Comparison of ENCODE assay signal across 19 cellular contexts in genomic region chr2:181682026-181682789, GRCh38. TPM values are rescaled to one million over a fixed set of nuclear protein-coding genes. Genes with fewer than 3 reads are reported as not detected.
DNase-seq lines count a peak whose midpoint lies in the region; TF ChIP-seq lines count a peak whose summit lies in the region.
"Had no signal": no experiment of that assay in that cellular context is flagged by ENCODE, and none has a peak within 500 bp of the region (broad histone marks: within the 10 kb centered on the region; RNA-seq: fewer than 3 reads in every experiment).

No MANE protein-coding gene starts in this region.

- TF ChIP-seq CTCF in osteocyte (IDR thresholded peaks at IDR 0.05) (no peak), vagina (IDR thresholded peaks at IDR 0.05) (no peak), testis (IDR thresholded peaks at IDR 0.05) (no peak)

- H3K27me3 ChIP-seq in endocrine pancreas (ENCODE audit: control insufficient read depth, insufficient read depth, low read length), result no peaks in the 10 kb centered on the region
- peaks cover 22% of the 10 kb centered on the region for H3K27me3 ChIP-seq in vagina
- H3K27me3 ChIP-seq in testis, result no peaks in the 10 kb centered on the region

- WGBS in testis, 2 donors, result 6% methylated on average over 20 to 24 of the region's 24 CpGs

- peaks cover 13% of the 10 kb centered on the region for H3K36me3 ChIP-seq in endocrine pancreas (ENCODE audit: control insufficient read depth, insufficient read depth, low read length)
- H3K36me3 ChIP-seq in vagina, result no peaks in the 10 kb centered on the region
- H3K36me3 ChIP-seq in testis (ENCODE audit: low read depth, missing control alignments), result no peaks in the 10 kb centered on the region
- H3K36me3 ChIP-seq: esophagus muscularis mucosa, heart right ventricle had no signal

- H3K4me1 ChIP-seq in endocrine pancreas (ENCODE audit: control insufficient read depth, insufficient read depth, low read length) (peaks cover 4% of the 10 kb centered on the region), vagina (peaks cover 29% of the 10 kb centered on the region), testis (peaks cover 9% of the 10 kb centered on the region)
- H3K4me1 ChIP-seq: psoas muscle had no signal

- H3K27ac Mint-ChIP-seq in IgD-negative memory B cell, result peak overlapping the region; percentile 68 to 89 (median 87)
- no peak overlapping the region for H3K27ac Mint-ChIP-seq in osteocyte (ENCODE audit: unreplicated experiment)

- H3K27me3 Mint-ChIP-seq in IgD-negative memory B cell, result peaks cover 79% of the 10 kb centered on the region
- peaks cover 91% of the 10 kb centered on the region for H3K27me3 Mint-ChIP-seq in osteocyte (ENCODE audit: unreplicated experiment)

- TF ChIP-seq POLR2A in vagina (IDR thresholded peaks at IDR 0.05) (no peak), testis (IDR thresholded peaks at IDR 0.05) (no peak)

- H3K27ac ChIP-seq in vagina (no peak overlapping the region), testis (no peak overlapping the region)
- H3K27ac ChIP-seq: esophagus muscularis mucosa, heart right ventricle, KMS-11, psoas muscle had no signal

- no peaks in the 10 kb centered on the region for H3K9me3 ChIP-seq in endocrine pancreas (ENCODE audit: control insufficient read depth, low read length)
- no peaks in the 10 kb centered on the region for H3K9me3 ChIP-seq in vagina
- H3K9me3 ChIP-seq in testis, result no peaks in the 10 kb centered on the region
- H3K9me3 ChIP-seq: esophagus muscularis mucosa, psoas muscle had no signal

- DNase-seq in activated CD4-positive, alpha-beta T cell treated with anti-CD3 and anti-CD28 coated beads for 48 hours, result peak; percentile 10
- DNase-seq in activated CD4-positive, alpha-beta T cell treated with anti-CD3 and anti-CD28 coated beads, Interleukin-2, amount 50 U/mL, for 1 hour, result no peak
- no peak for DNase-seq in osteocyte (ENCODE audit: extremely low spot score, unreplicated experiment)
- no peak for DNase-seq in vagina (ENCODE audit: extremely low spot score in 2 of 2)
- DNase-seq in testis, result no peak
- no peak for DNase-seq in NCI-H510A treated with DMSO at 0.1 percent for 48 hours (lab: John Stamatoyannopoulos, UW)
- DNase-seq: anterior cingulate cortex, cortex of kidney, GDM1, heart right ventricle, left cardiac atrium, NCI-H1105, NCI-H2227 treated with DMSO at 0.1 percent for 48 hours, psoas muscle had no signal

- H3K4me1 Mint-ChIP-seq in IgD-negative memory B cell (peaks cover 26 to 52% (median 39%) of the 10 kb centered on the region in 3 donors), osteocyte (ENCODE audit: unreplicated experiment) (peaks cover 35% of the 10 kb centered on the region)

- peaks cover 2% of the 10 kb centered on the region for H3K36me3 Mint-ChIP-seq in IgD-negative memory B cell
- H3K36me3 Mint-ChIP-seq in osteocyte (ENCODE audit: unreplicated experiment), result no peaks in the 10 kb centered on the region

- peak overlapping the region; percentile 49 for H3K9ac ChIP-seq in endocrine pancreas (ENCODE audit: control insufficient read depth, insufficient read depth, low read length)
- H3K9ac ChIP-seq: KMS-11 had no signal

- peak overlapping the region; percentile 36 to 88 (median 60) for H3K4me3 Mint-ChIP-seq in IgD-negative memory B cell
- peak overlapping the region; percentile 68 for H3K4me3 Mint-ChIP-seq in osteocyte (ENCODE audit: unreplicated experiment)

- intact Hi-C loops in vagina (cut with DNase I), result no loop called here
- intact Hi-C loops in testis (cut with DNase I; ENCODE audit: low total_unique reads), result no loop called here

- H3K4me3 ChIP-seq in endocrine pancreas (ENCODE audit: control insufficient read depth, insufficient read depth, low read length) (peak overlapping the region; percentile 66), vagina (no peak overlapping the region), testis (no peak overlapping the region)
- H3K4me3 ChIP-seq: heart right ventricle, psoas muscle had no signal

- H3K9me3 Mint-ChIP-seq in IgD-negative memory B cell, result peaks cover 0 to 12% (median 3%) of the 10 kb centered on the region in 3 donors
- H3K9me3 Mint-ChIP-seq in osteocyte (ENCODE audit: unreplicated experiment), result peaks cover 4% of the 10 kb centered on the region

RNA-seq across cellular contexts. Expression of gene NEUROD1, which starts 1.9 kb away (rescaled TPM):
- not detected for polyA plus RNA-seq in IgD-negative memory B cell
- total RNA-seq in osteocyte, result not detected in 2 replicates
- total RNA-seq in vagina, result not detected
- total RNA-seq in testis, result under 1 TPM; 0.19 to 0.55 TPM
- polyA plus RNA-seq in testis (ENCODE audit: insufficient read depth, low read depth, low replicate concordance), result 0.62 TPM
- total RNA-seq: esophagus muscularis mucosa, heart right ventricle, left cardiac atrium, mononuclear cell, psoas muscle had no signal
- polyA plus RNA-seq: heart right ventricle, psoas muscle had no signal

RNA-seq across cellular contexts. Expression of gene CERKL, which starts 25.3 kb away (rescaled TPM):
- polyA plus RNA-seq in IgD-negative memory B cell (13.0 TPM), testis (ENCODE audit: insufficient read depth, low read depth, low replicate concordance) (0.62 TPM)
- total RNA-seq in osteocyte (not detected in 2 replicates), vagina (not detected), testis (1 to 10 TPM; 2.1 to 2.2 TPM)
- total RNA-seq: heart right ventricle, left cardiac atrium, psoas muscle had no signal
- polyA plus RNA-seq: heart right ventricle, psoas muscle had no signal
